14 cellular contexts compared by ENCODE assay signal in the genomic region with DNA sequence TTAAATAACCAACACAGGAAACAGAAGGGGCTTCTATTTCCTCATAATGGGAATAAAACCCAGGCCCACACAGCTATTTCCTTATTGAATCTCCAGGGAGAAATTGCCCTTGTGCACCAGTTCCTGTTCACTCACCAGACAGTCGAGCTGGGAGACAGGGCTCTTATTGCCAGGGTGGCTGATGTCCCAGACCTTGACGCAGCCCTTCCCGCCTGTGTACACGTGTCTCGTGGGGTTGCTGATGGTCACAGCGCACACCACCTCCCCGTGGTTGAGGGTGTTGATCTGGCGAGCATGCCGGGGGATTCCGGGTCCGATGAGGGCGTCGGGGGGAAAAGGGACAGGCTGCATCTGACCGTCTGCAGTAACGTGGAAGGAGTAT.
DNase-seq lines count a peak whose midpoint lies in the region; ATAC-seq, FAIRE-seq and TF ChIP-seq lines count a peak whose summit lies in the region.
"Had no signal": no experiment of that assay in that cellular context is flagged by ENCODE, and none has a peak within 500 bp of the region (broad histone marks: within the 10 kb centered on the region; RNA-seq: fewer than 3 reads in every experiment).

No MANE protein-coding gene starts in this region.

- no peak overlapping the region for H3K23ac ChIP-seq in H1 (ENCODE audit: insufficient read length)

- TF ChIP-seq RAD21 in H1 (IDR thresholded peaks at IDR 0.05 in 1 of 2, conservative IDR thresholded peaks at IDR 0.05 in 1 of 2; ENCODE audit: low read depth in 2 of 2, low read length in 2 of 2) = no peak

- H2BK15ac ChIP-seq in H1 (ENCODE audit: low read length) = no peak overlapping the region

- H3K4me1 ChIP-seq in GM23338 (ENCODE audit: insufficient read depth) (peaks cover 49% of the 10 kb centered on the region), H1 (replicated peaks in 1 of 4; ENCODE audit: control insufficient read depth in 3 of 4, insufficient read depth in 4 of 4, low read length in 3 of 4) (peaks cover 8 to 22% (median 15%) of the 10 kb centered on the region in 4 experiments), lung (ENCODE audit: control insufficient read depth in 2 of 2, insufficient read depth in 2 of 2, low read length in 2 of 2) (peaks cover 0 to 7% of the 10 kb centered on the region in 2 donors), OCI-LY7 (ENCODE audit: insufficient read depth, low read length, poor library complexity, severe bottlenecking) (no peaks in the 10 kb centered on the region)

- H3K4me3 Mint-ChIP-seq in GM23338 = no peak overlapping the region
- peak overlapping the region; percentile 71 to 72 for H3K4me3 Mint-ChIP-seq in stimulated activated naive B cell treated with anti-CD40 and anti-IgM and Interleukin-4, amounts not matched to agents 10 μg/mL and 1 μg/mL and 100 μg/mL, for 72 hours

- no peak overlapping the region for H3K4me3 ChIP-seq in GM23338
- H3K4me3 ChIP-seq in H1 (ENCODE audit: extremely low read depth in 1 of 4, insufficient read depth in 2 of 4, low read depth in 3 of 4, low read length in 4 of 4) = no peak overlapping the region
- no peak overlapping the region for H3K4me3 ChIP-seq in lung
- no peak overlapping the region for H3K4me3 ChIP-seq in OCI-LY7 (ENCODE audit: low read depth, low read length, poor library complexity, severe bottlenecking)

- no peak for TF ChIP-seq EP300 in H1 (IDR thresholded peaks at IDR 0.05; ENCODE audit: borderline replicate concordance in 1 of 2, low read depth in 2 of 2, low read length in 2 of 2)

- no peak for FAIRE-seq in H1 (lab: Jason Lieb, UNC)

- H3K4me2 ChIP-seq in GM23338 = no peak overlapping the region
- H3K4me2 ChIP-seq in H1 (ENCODE audit: insufficient read depth in 1 of 2, low read depth in 2 of 2, low read length in 2 of 2) = no peak overlapping the region
- H3K4me2 ChIP-seq in OCI-LY7 (ENCODE audit: low read length) = no peak overlapping the region

- no peak overlapping the region for H2BK120ac ChIP-seq in H1 (replicated peaks; ENCODE audit: low read depth, low read length)

- no peak overlapping the region for H3K18ac ChIP-seq in H1 (ENCODE audit: extremely low read depth, low read length)

- H3K9me3 Mint-ChIP-seq in GM23338 = no peaks in the 10 kb centered on the region
- peaks cover 3 to 4% of the 10 kb centered on the region in 2 donors for H3K9me3 Mint-ChIP-seq in stimulated activated naive B cell treated with anti-CD40 and anti-IgM and Interleukin-4, amounts not matched to agents 10 μg/mL and 1 μg/mL and 100 μg/mL, for 72 hours

- H4K8ac ChIP-seq in H1 (ENCODE audit: extremely low read depth, insufficient read depth, low read length) = no peak overlapping the region

- H3K56ac ChIP-seq in H1 (replicated peaks; ENCODE audit: insufficient read length, low read depth, low read length) = no peak overlapping the region

- H3K79me1 ChIP-seq in H1 (ENCODE audit: low read depth, low read length) = no peaks in the 10 kb centered on the region; the same call in 1 of the 2 replicates

- H2BK20ac ChIP-seq in H1 (ENCODE audit: low read length) = no peak overlapping the region

- intact Hi-C loops in OCI-LY7 (cut with micrococcal nuclease; ENCODE audit: unreplicated experiment) = no loop called here

- BruUV-seq in OCI-LY7 (replicated peaks; lab: Mats Ljungman, UMichigan) = no TSS peak

- ATAC-seq in GM23338 (no peak), lung (ENCODE audit: insufficient read depth, low FRiP score) (no peak), GM18868 (IDR thresholded peaks at IDR 0.05; ENCODE audit: unreplicated experiment) (no peak)
- peak; percentile 20 to 58 for ATAC-seq in stimulated activated naive B cell treated with anti-CD40 and anti-IgM and Interleukin-4, amounts not matched to agents 10 μg/mL and 1 μg/mL and 100 μg/mL, for 72 hours (replicated peaks)

- 96% methylated on average over 15 of the region's 15 CpGs; no CpG with 5 or more reads in 1 of the 2 experiments for WGBS in H1 (ENCODE audit: extremely low coverage in 1 of 2, insufficient coverage in 1 of 2, insufficient read length in 1 of 2, insufficient replicate concordance in 2 of 2, low coverage in 1 of 2, low lambda C conversion rate in 2 of 2, missing lambda C conversion rate in 1 of 2), 2 experiments
- 36 to 58% methylated on average over 15 of the region's 15 CpGs for WGBS in lung, 2 donors

- no peaks in the 10 kb centered on the region for H3K27me3 ChIP-seq in GM23338 (ENCODE audit: insufficient read depth)
- no peaks in the 10 kb centered on the region for H3K27me3 ChIP-seq in H1 (replicated peaks in 1 of 4; ENCODE audit: control insufficient read depth in 3 of 4, extremely low read depth in 1 of 4, insufficient read depth in 3 of 4, low read length in 3 of 4)
- H3K27me3 ChIP-seq in lung (ENCODE audit: control insufficient read depth, insufficient read depth) = no peaks in the 10 kb centered on the region

- H3K36me3 Mint-ChIP-seq in GM23338 (ENCODE audit: low read depth) = peaks cover 91% of the 10 kb centered on the region
- H3K36me3 Mint-ChIP-seq in stimulated activated naive B cell treated with anti-CD40 and anti-IgM and Interleukin-4, amounts not matched to agents 10 μg/mL and 1 μg/mL and 100 μg/mL, for 72 hours = peaks cover 69 to 70% of the 10 kb centered on the region in 2 donors

- TF ChIP-seq CTCF in GM23338 (conservative IDR thresholded peaks at IDR 0.05; ENCODE audit: low read depth in 2 of 2) (no peak), H1 (IDR thresholded peaks at IDR 0.05; ENCODE audit: control extremely low read depth in 1 of 3, insufficient read depth in 1 of 3, low read depth in 1 of 3, low read length in 3 of 3) (no peak), lung (IDR thresholded peaks at IDR 0.05; ENCODE audit: control extremely low read depth, extremely low read depth) (no peak), OCI-LY7 (conservative IDR thresholded peaks at IDR 0.05; ENCODE audit: low read length) (no peak)

- H2AFZ ChIP-seq in GM23338 (no peak overlapping the region), H1 (ENCODE audit: low read length) (no peak overlapping the region), OCI-LY7 (ENCODE audit: low read length) (no peak overlapping the region)

- H3K4me1 Mint-ChIP-seq in GM23338 = peaks cover 61% of the 10 kb centered on the region
- peaks cover 38 to 48% of the 10 kb centered on the region in 2 donors for H3K4me1 Mint-ChIP-seq in stimulated activated naive B cell treated with anti-CD40 and anti-IgM and Interleukin-4, amounts not matched to agents 10 μg/mL and 1 μg/mL and 100 μg/mL, for 72 hours

- no peak overlapping the region for H3K9ac ChIP-seq in H1 (replicated peaks in 1 of 4; ENCODE audit: extremely low read depth in 1 of 4, low read depth in 3 of 4, low read length in 3 of 4)

- no peak overlapping the region for H3K4ac ChIP-seq in H1 (replicated peaks; ENCODE audit: insufficient read length, low read depth, low read length)

- DNase-seq in GM23338 (ENCODE audit: low spot score) (no peak), H1 (ENCODE audit: low read depth in 1 of 2, low spot score in 2 of 2) (no peak), lung (ENCODE audit: low spot score) (peak; percentile 30), NCI-H1930 (lab: John Stamatoyannopoulos, UW) (no peak), islet precursor cell (no peak), OCI-LY7 (ENCODE audit: low spot score) (no peak)
- peak; percentile 33 for DNase-seq in stimulated activated naive B cell treated with anti-CD40 and anti-IgM and Interleukin-4, amounts not matched to agents 10 μg/mL and 1 μg/mL and 100 μg/mL, for 72 hours
- DNase-seq: AML-193; cortex of kidney; NCI-H1436 treated with DMSO at 0.1 percent for 48 hours; NCI-H774; stimulated activated CD8-positive, alpha-beta memory T cell treated with anti-CD3 and anti-CD28 coated beads, Interleukin-4, amount 100 ng/mL, for 48 hours had no signal

- CTCF ChIA-PET in H1 (lab: Charles Lee; ENCODE audit: partially characterized antibody) = no interaction called here
- CTCF ChIA-PET in OCI-LY7 (lab: Charles Lee; ENCODE audit: unreplicated experiment) = no interaction called here

- no peak overlapping the region for H3K14ac ChIP-seq in H1 (ENCODE audit: insufficient read length)

- H3K36me3 ChIP-seq in GM23338 (ENCODE audit: insufficient read depth) (peaks cover 39% of the 10 kb centered on the region; the same call in 1 of the 2 replicates), H1 (ENCODE audit: control insufficient read depth in 2 of 4, insufficient read depth in 4 of 4, low read length in 3 of 4) (peaks cover 8 to 47% (median 37%) of the 10 kb centered on the region in 4 experiments; a peak in 7 of 8 replicates), lung (ENCODE audit: control insufficient read depth in 2 of 2, insufficient read depth in 2 of 2, low read length in 2 of 2) (peaks cover 0 to 11% of the 10 kb centered on the region in 2 donors), OCI-LY7 (ENCODE audit: insufficient read depth, low read length) (no peaks in the 10 kb centered on the region)

- H3K9me2 ChIP-seq in GM23338 (ENCODE audit: insufficient read depth) (peaks cover 5% of the 10 kb centered on the region; the same call in 1 of the 2 replicates), OCI-LY7 (ENCODE audit: insufficient read depth, low read length) (no peaks in the 10 kb centered on the region)

- no peak overlapping the region for H4K5ac ChIP-seq in H1 (ENCODE audit: insufficient read length, low read depth, low read length)

- H3F3A ChIP-seq in GM23338 (replicated peaks; ENCODE audit: low read depth) = no peaks in the 10 kb centered on the region

- peak overlapping the region; percentile 67 for H4K91ac ChIP-seq in H1 (replicated peaks; ENCODE audit: insufficient read length, low read length)

- H3K27ac ChIP-seq in GM23338 (ENCODE audit: low read depth) = peak overlapping the region; percentile 51
- H3K27ac ChIP-seq in H1 (ENCODE audit: low read depth, low read length) = no peak overlapping the region
- H3K27ac ChIP-seq in lung (ENCODE audit: low read depth in 1 of 2, low read length in 1 of 2) = no peak overlapping the region
- no peak overlapping the region for H3K27ac ChIP-seq in OCI-LY7 (ENCODE audit: low read depth, low read length, poor library complexity, severe bottlenecking)
- H3K27ac ChIP-seq: VCaP had no signal

- TF ChIP-seq POLR2A in H1 (IDR thresholded peaks at IDR 0.05; ENCODE audit: control extremely low read depth in 1 of 2, low read depth in 2 of 2, low read length in 2 of 2) = no peak

- POLR2A ChIA-PET in H1 (lab: Charles Lee; ENCODE audit: partially characterized antibody) = no interaction called here
- POLR2A ChIA-PET in OCI-LY7 (lab: Charles Lee) = no interaction called here

- H3K9me3 ChIP-seq in H1 (ENCODE audit: insufficient read depth in 2 of 2, low read depth in 1 of 2, low read length in 1 of 2) (no peaks in the 10 kb centered on the region), lung (ENCODE audit: control insufficient read depth in 2 of 2, insufficient read depth in 1 of 2, low read length in 1 of 2) (peaks cover 0 to 2% of the 10 kb centered on the region in 2 donors), OCI-LY7 (ENCODE audit: low read length) (no peaks in the 10 kb centered on the region)

- H3K79me2 ChIP-seq in GM23338 (replicated peaks; ENCODE audit: insufficient read depth) = peaks cover 24% of the 10 kb centered on the region
- peaks cover 0 to 25% of the 10 kb centered on the region in 2 experiments; a peak in 2 of 4 replicates for H3K79me2 ChIP-seq in H1 (ENCODE audit: control insufficient read depth in 1 of 2, insufficient read depth in 2 of 2, low read length in 2 of 2)
- H3K79me2 ChIP-seq in OCI-LY7 (ENCODE audit: insufficient read depth, low read depth, low read length) = no peaks in the 10 kb centered on the region

- H3K27me3 Mint-ChIP-seq in GM23338 (ENCODE audit: insufficient read depth, low read depth, poor library complexity) = peaks cover 5% of the 10 kb centered on the region
- no peaks in the 10 kb centered on the region for H3K27me3 Mint-ChIP-seq in stimulated activated naive B cell treated with anti-CD40 and anti-IgM and Interleukin-4, amounts not matched to agents 10 μg/mL and 1 μg/mL and 100 μg/mL, for 72 hours

- H3K23me2 ChIP-seq in H1 (ENCODE audit: low read depth, low read length) = no peaks in the 10 kb centered on the region; the same call in 1 of the 2 replicates

- H3K27ac Mint-ChIP-seq in GM23338 = peak overlapping the region; percentile 77
- H3K27ac Mint-ChIP-seq in stimulated activated naive B cell treated with anti-CD40 and anti-IgM and Interleukin-4, amounts not matched to agents 10 μg/mL and 1 μg/mL and 100 μg/mL, for 72 hours = peak overlapping the region; percentile 60

- H2BK12ac ChIP-seq in H1 (ENCODE audit: low read depth, low read length) = no peak overlapping the region

- no peaks in the 10 kb centered on the region for H4K20me1 ChIP-seq in GM23338 (replicated peaks; ENCODE audit: insufficient read depth)
- H4K20me1 ChIP-seq in H1 (replicated peaks in 1 of 2; ENCODE audit: control insufficient read depth in 1 of 2, insufficient read depth in 2 of 2, low read length in 2 of 2) = peaks cover 5 to 6% of the 10 kb centered on the region in 2 experiments
- no peaks in the 10 kb centered on the region for H4K20me1 ChIP-seq in OCI-LY7 (ENCODE audit: insufficient read depth, low read length)

- peak overlapping the region; percentile 91; the same call in 1 of the 2 replicates for H2BK5ac ChIP-seq in H1 (ENCODE audit: low read depth, low read length)

- H2AK5ac ChIP-seq in H1 (ENCODE audit: low read depth, low read length) = peak overlapping the region; percentile 96; the same call in 1 of the 2 replicates

Comparison
In these comparisons a context has a peak if more than half of its experiments do, and no peak if none do; other contexts are left out.
1. ATAC-seq: peak in stimulated activated naive B cell treated with anti-CD40 and anti-IgM and Interleukin-4, amounts not matched to agents 10 μg/mL and 1 μg/mL and 100 μg/mL, for 72 hours (2 of 2); none in GM23338 (single experiment), lung (single experiment) and GM18868 (single experiment).
2. DNase-seq: peak in lung (single experiment) and stimulated activated naive B cell treated with anti-CD40 and anti-IgM and Interleukin-4, amounts not matched to agents 10 μg/mL and 1 μg/mL and 100 μg/mL, for 72 hours (single experiment); none in GM23338 (single experiment), H1 (0 of 2), NCI-H1930 (0 of 2), islet precursor cell (single experiment) and OCI-LY7 (single experiment).